ENCODE assay signal across 11 cellular contexts in genomic region chr2:240893363-240893828, GRCh38. TPM values are rescaled to one million over a fixed set of nuclear protein-coding genes. Genes with fewer than 3 reads are reported as not detected.
A peak's percentile ranks its signal among the peaks of the same experiment; 100 is the strongest.
DNase-seq lines count a peak whose midpoint lies in the region; ATAC-seq and TF ChIP-seq lines count a peak whose summit lies in the region.
"Had no signal": no experiment of that assay in that cellular context is flagged by ENCODE, and none has a peak within 500 bp of the region (broad histone marks: within the 10 kb centered on the region; RNA-seq: fewer than 3 reads in every experiment).

No MANE protein-coding gene starts in this region.

- H3K4me1 Mint-ChIP-seq in stimulated activated naive B cell treated with anti-CD40 and anti-IgM and Interleukin-4, amounts not matched to agents 10 μg/mL and 1 μg/mL and 100 μg/mL, for 72 hours: peaks cover 0 to 5% of the 10 kb centered on the region in 2 donors
- no peaks in the 10 kb centered on the region for H3K4me1 Mint-ChIP-seq in CD14-positive monocyte

- H3K4me3 Mint-ChIP-seq in stimulated activated naive B cell treated with anti-CD40 and anti-IgM and Interleukin-4, amounts not matched to agents 10 μg/mL and 1 μg/mL and 100 μg/mL, for 72 hours: peak overlapping the region in 1 of 2 donors; percentile 13
- H3K4me3 Mint-ChIP-seq in CD14-positive monocyte: no peak overlapping the region
- H3K4me3 Mint-ChIP-seq: dendritic cell treated with granulocyte-macrophage colony-stimulating factor and Interleukin-4, amounts not matched to agents 40 ng/mL and 50 ng/mL, for 4 days had no signal

- intact Hi-C loops in CD14-positive monocyte (cut with micrococcal nuclease): no loop called here

- H3K27ac Mint-ChIP-seq in stimulated activated naive B cell treated with anti-CD40 and anti-IgM and Interleukin-4, amounts not matched to agents 10 μg/mL and 1 μg/mL and 100 μg/mL, for 72 hours: peak overlapping the region; percentile 81
- no peak overlapping the region for H3K27ac Mint-ChIP-seq in CD14-positive monocyte
- H3K27ac Mint-ChIP-seq: dendritic cell treated with granulocyte-macrophage colony-stimulating factor and Interleukin-4, amounts not matched to agents 40 ng/mL and 50 ng/mL, for 4 days had no signal

- TF ChIP-seq CTCF in CD14-positive monocyte (IDR thresholded peaks at IDR 0.05): no peak

- DNase-seq in activated effector memory CD4-positive, alpha-beta T cell treated with anti-CD3 and anti-CD28 coated beads, Interleukin-2, amount 50 U/mL, for 16 hours: peak; percentile 81
- DNase-seq in activated effector memory CD4-positive, alpha-beta T cell treated with Interleukin-2 at 50 U/mL for 16 hours: no peak
- peak; percentile 13 to 47 for DNase-seq in activated CD4-positive, alpha-beta T cell treated with anti-CD3 and anti-CD28 coated beads, Interleukin-2, amount 50 U/mL, for 24 hours (ENCODE audit: low read depth in 1 of 2, low spot score in 1 of 2)
- DNase-seq in left lobe of liver (ENCODE audit: low spot score) (no peak), HuH-7 (ENCODE audit: low spot score) (no peak), CD14-positive monocyte (ENCODE audit: low spot score) (no peak), occipital lobe (lab: John Stamatoyannopoulos, UW) (no peak)
- DNase-seq in stimulated activated naive B cell treated with anti-CD40 and anti-IgM and Interleukin-4, amounts not matched to agents 10 μg/mL and 1 μg/mL and 100 μg/mL, for 72 hours: peak; percentile 54
- DNase-seq: KBM-7 had no signal

- peak; percentile 4 for ATAC-seq in left lobe of liver
- peak; percentile 11 to 84 for ATAC-seq in stimulated activated naive B cell treated with anti-CD40 and anti-IgM and Interleukin-4, amounts not matched to agents 10 μg/mL and 1 μg/mL and 100 μg/mL, for 72 hours (replicated peaks)

- peaks cover 0 to 16% of the 10 kb centered on the region in 2 donors for H3K27me3 Mint-ChIP-seq in stimulated activated naive B cell treated with anti-CD40 and anti-IgM and Interleukin-4, amounts not matched to agents 10 μg/mL and 1 μg/mL and 100 μg/mL, for 72 hours
- peaks cover 0 to 5% (median 3%) of the 10 kb centered on the region in 3 donors for H3K27me3 Mint-ChIP-seq in CD14-positive monocyte (ENCODE audit: low read depth in 3 of 3)

- H3K9me3 Mint-ChIP-seq in stimulated activated naive B cell treated with anti-CD40 and anti-IgM and Interleukin-4, amounts not matched to agents 10 μg/mL and 1 μg/mL and 100 μg/mL, for 72 hours: peaks cover 0 to 1% of the 10 kb centered on the region in 2 donors
- no peaks in the 10 kb centered on the region for H3K9me3 Mint-ChIP-seq in CD14-positive monocyte
- H3K9me3 Mint-ChIP-seq: dendritic cell treated with granulocyte-macrophage colony-stimulating factor and Interleukin-4, amounts not matched to agents 40 ng/mL and 50 ng/mL, for 4 days had no signal

- no peaks in the 10 kb centered on the region for H3K36me3 Mint-ChIP-seq in stimulated activated naive B cell treated with anti-CD40 and anti-IgM and Interleukin-4, amounts not matched to agents 10 μg/mL and 1 μg/mL and 100 μg/mL, for 72 hours
- no peaks in the 10 kb centered on the region for H3K36me3 Mint-ChIP-seq in CD14-positive monocyte

RNA-seq across cellular contexts. Expression of gene MAB21L4, which starts 2.6 kb away (rescaled TPM):
- total RNA-seq in left lobe of liver (19.3 TPM), occipital lobe (not detected)
- not detected for polyA plus RNA-seq in CD14-positive monocyte
- total RNA-seq: mononuclear cell had no signal

RNA-seq across cellular contexts. Expression of gene CROCC2, which starts 12.7 kb away (rescaled TPM):
- 0.05 TPM for total RNA-seq in left lobe of liver
- polyA plus RNA-seq in CD14-positive monocyte: not detected
- total RNA-seq in occipital lobe: under 0.01 TPM
- total RNA-seq: mononuclear cell had no signal

RNA-seq across cellular contexts. Expression of gene AGXT, which starts 24.8 kb away (rescaled TPM):
- total RNA-seq in left lobe of liver: 1,805 TPM
- polyA plus RNA-seq in CD14-positive monocyte: not detected
- total RNA-seq in occipital lobe: not detected
- total RNA-seq: mononuclear cell had no signal

Comparison
In these comparisons a context has a peak if more than half of its experiments do, and no peak if none do; other contexts are left out.
1. DNase-seq: peak in activated effector memory CD4-positive, alpha-beta T cell treated with anti-CD3 and anti-CD28 coated beads, Interleukin-2, amount 50 U/mL, for 16 hours (single experiment), activated CD4-positive, alpha-beta T cell treated with anti-CD3 and anti-CD28 coated beads, Interleukin-2, amount 50 U/mL, for 24 hours (2 of 2) and stimulated activated naive B cell treated with anti-CD40 and anti-IgM and Interleukin-4, amounts not matched to agents 10 μg/mL and 1 μg/mL and 100 μg/mL, for 72 hours (single experiment); none in activated effector memory CD4-positive, alpha-beta T cell treated with Interleukin-2 at 50 U/mL for 16 hours (single experiment), left lobe of liver (single experiment), HuH-7 (single experiment), CD14-positive monocyte (single experiment) and occipital lobe (single experiment).
2. RNA of gene MAB21L4, which starts 2.6 kb away (total RNA-seq): 19.3 TPM in left lobe of liver (single experiment); not detected in occipital lobe (single experiment); every median in the first group is over 10 times any median in the second.
3. RNA of gene AGXT, which starts 24.8 kb away (total RNA-seq): 1,805 TPM in left lobe of liver (single experiment); not detected in occipital lobe (single experiment); every median in the first group is over 1,000 times any median in the second.